ENCODE assay signal across 8 cellular contexts in the genomic region with DNA sequence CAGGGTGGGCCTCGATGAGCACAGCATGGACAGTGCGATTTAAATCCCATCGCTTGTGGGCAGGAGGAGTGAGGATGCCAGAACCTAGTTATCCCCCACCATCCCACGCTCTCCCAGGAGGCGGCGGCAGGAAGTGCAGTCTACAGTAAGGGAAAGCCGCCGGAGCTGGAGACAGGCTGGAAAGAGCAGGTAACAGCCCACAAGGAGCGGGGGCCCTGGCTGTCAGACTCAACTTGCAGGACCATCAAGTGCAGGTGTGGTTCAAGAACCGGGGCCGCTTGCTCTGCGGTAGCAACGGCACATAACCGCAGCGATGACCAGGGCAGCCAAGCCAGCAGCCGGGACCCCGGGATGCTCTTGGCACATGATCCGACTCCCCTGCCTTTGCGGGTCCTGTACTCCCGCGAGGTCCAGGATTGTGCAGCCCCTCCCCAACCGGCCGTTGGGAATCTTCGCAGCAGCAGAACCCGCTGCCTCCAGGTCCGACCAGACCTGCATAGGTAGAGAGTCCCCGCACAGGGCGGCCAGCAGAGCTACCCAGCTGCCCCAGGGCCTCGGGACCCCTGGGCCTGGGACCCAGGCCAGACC.
DNase-seq lines count a peak whose midpoint lies in the region; ATAC-seq and TF ChIP-seq lines count a peak whose summit lies in the region.

No MANE protein-coding gene starts in this region.

- DNase-seq in Peyer's patch (no peak), fibroblast of lung (ENCODE audit: low read depth in 2 of 2) (peak in 1 of 2 donors; percentile 54), naive B cell (no peak), OCI-M1 (lab: John Stamatoyannopoulos, UW) (no peak), RPMI8226 (no peak), NOMO-1 treated with DMSO at 0.1 percent for 48 hours (lab: John Stamatoyannopoulos, UW; ENCODE audit: unreplicated experiment) (no peak)

- no peaks in the 10 kb centered on the region for H4K20me1 ChIP-seq in BLaER1 treated with 17β-estradiol and CSF1 and Interleukin-3, amounts not matched to agents 10 nM and 100 nM
- H4K20me1 ChIP-seq in fibroblast of lung (ENCODE audit: control insufficient read depth, extremely low read depth, insufficient read depth, low read length): no peaks in the 10 kb centered on the region

- peak overlapping the region; percentile 56 to 85 (median 79) for H3K4me2 ChIP-seq in BLaER1 treated with 17β-estradiol and CSF1 and Interleukin-3, amounts not matched to agents 10 nM and 100 nM
- H3K4me2 ChIP-seq in fibroblast of lung (ENCODE audit: extremely low read depth, insufficient read depth, low read length): peak overlapping the region; percentile 95

- TF ChIP-seq CTCF in Peyer's patch (IDR thresholded peaks at IDR 0.05) (peak in 2 of 6 experiments; percentile 23 to 28), fibroblast of lung (conservative IDR thresholded peaks at IDR 0.05 in 1 of 2, IDR thresholded peaks at IDR 0.05 in 1 of 2; ENCODE audit: low read depth in 1 of 2, low read length in 2 of 2) (peak in 1 of 2 donors; percentile 49)

- peak overlapping the region in 5 of 8 donors; percentile 38 to 66 (median 64) for H3K4me3 Mint-ChIP-seq in naive B cell

- peak overlapping the region in 4 of 11 experiments; percentile 21 to 31 (median 22); a peak in 3 of 22 replicates for H3K27ac ChIP-seq in BLaER1 treated with 17β-estradiol and CSF1 and Interleukin-3, amounts not matched to agents 10 nM and 100 nM
- H3K27ac ChIP-seq in Peyer's patch: peak overlapping the region in 1 of 4 donors; percentile 14
- H3K27ac ChIP-seq in fibroblast of lung (ENCODE audit: insufficient read depth, low read length): peak overlapping the region; percentile 13

- no peak for TF ChIP-seq POLR2A in Peyer's patch (IDR thresholded peaks at IDR 0.05)

- H3K4me1 Mint-ChIP-seq in naive B cell: peaks cover 11 to 17% (median 16%) of the 10 kb centered on the region in 3 donors

- peaks cover 37 to 60% (median 56%) of the 10 kb centered on the region in 3 donors for H3K27me3 Mint-ChIP-seq in naive B cell

- no peaks in the 10 kb centered on the region for H3K36me3 ChIP-seq in BLaER1 treated with 17β-estradiol and CSF1 and Interleukin-3, amounts not matched to agents 10 nM and 100 nM
- no peaks in the 10 kb centered on the region for H3K36me3 ChIP-seq in Peyer's patch
- no peaks in the 10 kb centered on the region for H3K36me3 ChIP-seq in fibroblast of lung (ENCODE audit: control insufficient read depth, insufficient read depth, low read length)

- no peaks in the 10 kb centered on the region for H3K79me2 ChIP-seq in fibroblast of lung (ENCODE audit: control insufficient read depth, insufficient read depth, low read length)

- H3K9me3 Mint-ChIP-seq in naive B cell: peaks cover 3 to 18% (median 10%) of the 10 kb centered on the region in 7 donors

- H3K36me3 Mint-ChIP-seq in naive B cell: peaks cover 0 to 3% of the 10 kb centered on the region in 2 donors

- H3K9me3 ChIP-seq in BLaER1 treated with 17β-estradiol and CSF1 and Interleukin-3, amounts not matched to agents 10 nM and 100 nM (replicated peaks in 1 of 11): peaks cover 0 to 6% (median 3%) of the 10 kb centered on the region in 11 experiments; a peak in 7 of 22 replicates
- no peaks in the 10 kb centered on the region for H3K9me3 ChIP-seq in Peyer's patch
- H3K9me3 ChIP-seq in fibroblast of lung (ENCODE audit: control insufficient read depth, insufficient read depth, low read depth, low read length): no peaks in the 10 kb centered on the region

- H3K27me3 ChIP-seq in BLaER1 treated with 17β-estradiol and CSF1 and Interleukin-3, amounts not matched to agents 10 nM and 100 nM: peaks cover 0 to 12% (median 8%) of the 10 kb centered on the region in 11 experiments; a peak in 7 of 22 replicates
- no peaks in the 10 kb centered on the region for H3K27me3 ChIP-seq in Peyer's patch
- H3K27me3 ChIP-seq in fibroblast of lung (ENCODE audit: control insufficient read depth, insufficient read depth, low read length): no peaks in the 10 kb centered on the region

- no peak overlapping the region for H3K27ac Mint-ChIP-seq in naive B cell

- H3K4me3 ChIP-seq in BLaER1 treated with 17β-estradiol and CSF1 and Interleukin-3, amounts not matched to agents 10 nM and 100 nM: peak overlapping the region in 8 of 10 experiments; percentile 27 to 68 (median 54); a peak in 12 of 20 replicates
- H3K4me3 ChIP-seq in Peyer's patch: peak overlapping the region; percentile 21 to 51 (median 36)
- H3K4me3 ChIP-seq in fibroblast of lung (replicated peaks in 1 of 4; ENCODE audit: control extremely low read depth in 1 of 4, insufficient read depth in 1 of 4, low read depth in 3 of 4, low read length in 4 of 4): peak overlapping the region; percentile 51 to 86 (median 57)

- H3K9ac ChIP-seq in BLaER1 treated with 17β-estradiol and CSF1 and Interleukin-3, amounts not matched to agents 10 nM and 100 nM: peak overlapping the region in 5 of 11 experiments; percentile 17 to 53 (median 46); a peak in 6 of 22 replicates
- peak overlapping the region; percentile 25 for H3K9ac ChIP-seq in fibroblast of lung (ENCODE audit: insufficient read depth, low read length)

- H2AFZ ChIP-seq in fibroblast of lung (ENCODE audit: low read length): peak overlapping the region; percentile 86

- peaks cover 11 to 20% (median 17%) of the 10 kb centered on the region in 10 experiments; a peak in 19 of 20 replicates for H3K4me1 ChIP-seq in BLaER1 treated with 17β-estradiol and CSF1 and Interleukin-3, amounts not matched to agents 10 nM and 100 nM
- H3K4me1 ChIP-seq in Peyer's patch: peaks cover 0 to 15% (median 0%) of the 10 kb centered on the region in 4 donors
- peaks cover 4% of the 10 kb centered on the region for H3K4me1 ChIP-seq in fibroblast of lung (ENCODE audit: control insufficient read depth, extremely low read depth, insufficient read depth, low read length)

- ATAC-seq in GM21737 (IDR thresholded peaks at IDR 0.05; ENCODE audit: unreplicated experiment): peak; percentile 17
- ATAC-seq in naive B cell (ENCODE audit: low read depth in 2 of 2): no peak
